8 cellular contexts compared by ENCODE assay signal in the genomic region with DNA sequence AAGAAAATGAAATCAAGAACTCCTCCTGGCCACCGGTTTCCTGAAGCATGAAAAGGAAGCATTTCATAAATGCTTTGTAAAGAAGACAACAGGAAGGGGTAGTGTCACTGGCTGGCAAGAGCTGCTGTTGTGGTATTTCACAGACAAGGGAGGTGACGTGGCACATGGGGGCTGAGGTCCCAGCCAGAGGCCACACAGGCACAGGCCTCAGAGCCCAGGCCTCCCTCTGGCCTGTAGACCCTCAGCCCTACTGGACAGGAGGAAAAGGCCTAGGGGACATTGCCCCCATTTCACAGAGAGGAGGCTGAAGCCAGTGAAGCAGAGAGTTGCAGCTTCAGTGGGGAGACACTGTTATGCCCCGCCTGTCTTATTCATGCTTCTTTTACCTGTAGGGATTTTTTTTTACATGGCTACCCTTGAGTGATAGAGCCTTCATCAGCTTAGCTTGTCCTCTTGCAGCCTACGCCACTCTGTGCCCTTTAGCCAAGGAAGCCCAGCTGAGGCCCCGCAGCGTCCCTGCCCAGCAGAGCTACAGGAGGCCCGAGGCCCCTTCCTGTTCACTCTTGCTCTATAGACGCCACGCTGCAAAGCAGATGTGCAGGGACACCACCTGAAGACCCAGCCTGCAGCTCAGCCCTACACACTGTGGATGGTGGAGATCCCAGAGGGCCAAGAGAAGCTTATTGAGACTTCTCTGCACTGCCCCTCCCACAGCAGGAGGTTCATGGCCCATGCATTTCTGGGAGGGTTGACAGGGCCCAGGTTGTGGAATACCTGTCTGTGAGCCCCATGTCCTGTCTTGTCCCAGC. TPM values are rescaled to one million over a fixed set of nuclear protein-coding genes. Genes with fewer than 3 reads are reported as not detected.
DNase-seq lines count a peak whose midpoint lies in the region; ATAC-seq and TF ChIP-seq lines count a peak whose summit lies in the region.

No MANE protein-coding gene starts in this region.

- peak; percentile 19 for TF ChIP-seq POLR2A in NB4 (IDR thresholded peaks at IDR 0.05; ENCODE audit: extremely low read depth, insufficient read length)

- TF ChIP-seq CTCF in NB4 (IDR thresholded peaks at IDR 0.05; ENCODE audit: low read depth, low read length): no peak

- peak; percentile 63 for ATAC-seq in GM21786 (IDR thresholded peaks at IDR 0.05; ENCODE audit: unreplicated experiment)
- peak; percentile 46 for ATAC-seq in left ventricle myocardium superior

- in situ Hi-C loops in G401 (cut with HindIII; ENCODE audit: low sequenced_read_pairs): no loop called here

- intact Hi-C loops in left ventricle myocardium superior (cut with micrococcal nuclease): no loop called here

- DNase-seq in Daoy (ENCODE audit: low read depth) (peak; percentile 81), NB4 (ENCODE audit: low read depth) (peak; percentile 92), activated gamma-delta T cell (lab: John Stamatoyannopoulos, UW) (peak; percentile 25), left ventricle myocardium superior (peak; percentile 60), G401 (ENCODE audit: low spot score) (no peak), ureter (ENCODE audit: low spot score) (no peak)
- peak; percentile 51 for DNase-seq in stimulated activated naive CD4-positive, alpha-beta T cell treated with Interleukin-2 at 50 U/mL for 16 hours (lab: John Stamatoyannopoulos, UW)

- peak overlapping the region; percentile 46 for H3K4me3 ChIP-seq in NB4 (ENCODE audit: low read depth, low read length)

RNA-seq across cellular contexts. Expression of a gene that starts 33.8 kb away (rescaled TPM):
- total RNA-seq in Daoy (2014; rRNA removed; shearing (Covaris generic)): 18.2 and 20.1 TPM in 2 replicates
- 12.6 TPM for total RNA-seq in left ventricle myocardium superior
- 9.2 and 13.4 TPM in 2 replicates for total RNA-seq in G401 (2014; rRNA removed; shearing (Covaris generic))
- 40.8 TPM for total RNA-seq in ureter

Comparison
In these comparisons a context has a peak if more than half of its experiments do, and no peak if none do; other contexts are left out.
1. DNase-seq: peak in Daoy (single experiment), NB4 (single experiment), activated gamma-delta T cell (single experiment), left ventricle myocardium superior (single experiment) and stimulated activated naive CD4-positive, alpha-beta T cell treated with Interleukin-2 at 50 U/mL for 16 hours (single experiment); none in G401 (single experiment) and ureter (single experiment).